In genomic region chr6:135970750-135971149, GRCh38 we compare ENCODE assay signal across 39 cellular contexts.
"Had no signal": no experiment of that assay in that cellular context is flagged by ENCODE, and none has a peak within 500 bp of the region (broad histone marks: within the 10 kb centered on the region; RNA-seq: fewer than 3 reads in every experiment).

No MANE protein-coding gene starts in this region.

- H3K4me1 Mint-ChIP-seq: activated naive CD4-positive, alpha-beta T cell treated with anti-CD3 and anti-CD28 coated beads, Interleukin-2, amount 10 ng/mL, durations not matched to agents 7 days and 5 days; activated naive CD4-positive, alpha-beta T cell treated with anti-CD3 and anti-CD28 coated beads, Interleukin-2, amount 50 U/mL, for 24 hours; activated naive CD8-positive, alpha-beta T cell treated with anti-CD3 and anti-CD28 coated beads for 36 hours; activated naive CD8-positive, alpha-beta T cell treated with anti-CD3 and anti-CD28 coated beads, Interleukin-2, amount 10 ng/mL, durations not matched to agents 7 days and 5 days; activated naive CD8-positive, alpha-beta T cell treated with anti-CD3 and anti-CD28 coated beads, Interleukin-2, amount 50 U/mL, for 24 hours; activated T-helper 17 cell treated with anti-CD3 and anti-CD28 coated beads, Interleukin-2, amount 50 U/mL, for 72 hours; central memory CD8-positive, alpha-beta T cell had no signal

- H3K36me3 Mint-ChIP-seq: activated naive CD4-positive, alpha-beta T cell treated with anti-CD3 and anti-CD28 coated beads, Interleukin-2, amount 10 ng/mL, durations not matched to agents 7 days and 5 days; activated naive CD4-positive, alpha-beta T cell treated with anti-CD3 and anti-CD28 coated beads, Interleukin-2, amount 50 U/mL, for 24 hours; activated naive CD8-positive, alpha-beta T cell; activated naive CD8-positive, alpha-beta T cell treated with anti-CD3 and anti-CD28 coated beads for 36 hours; activated naive CD8-positive, alpha-beta T cell treated with anti-CD3 and anti-CD28 coated beads, Interleukin-2, amount 10 ng/mL, durations not matched to agents 7 days and 5 days; brain had no signal

- ATAC-seq: activated naive CD4-positive, alpha-beta T cell treated with anti-CD3 and anti-CD28 coated beads, Interleukin-2, amount 50 U/mL, for 72 hours; activated naive CD8-positive, alpha-beta T cell treated with anti-CD3 and anti-CD28 coated beads, Interleukin-2, amount 50 U/mL, for 24 hours; activated T-cell treated with anti-CD3 and anti-CD28 coated beads, Interleukin-2, amount 50 U/mL, for 4 hours; activated T-cell treated with anti-CD3 and anti-CD28 coated beads, Interleukin-2, amount 50 U/mL, for 72 hours; activated T-helper 17 cell treated with anti-CD3 and anti-CD28 coated beads, Interleukin-2, amount 50 U/mL, for 72 hours; body of pancreas had no signal

- FAIRE-seq: astrocyte, bronchial epithelial cell had no signal

- DNase-seq: activated effector memory CD4-positive, alpha-beta T cell treated with anti-CD3 and anti-CD28 coated beads, Interleukin-2, amount 50 U/mL, for 16 hours; activated effector memory CD4-positive, alpha-beta T cell treated with Interleukin-2 at 50 U/mL for 16 hours; activated gamma-delta T cell; activated gamma-delta T cell treated with Interleukin-2 at 50 U/mL for 16 hours; activated naive CD4-positive, alpha-beta T cell; activated naive CD4-positive, alpha-beta T cell treated with anti-CD3 and anti-CD28 coated beads for 36 hours; activated naive CD4-positive, alpha-beta T cell treated with anti-CD3 and anti-CD28 coated beads, Interleukin-2, amount 10 ng/mL, durations not matched to agents 7 days and 5 days; activated naive CD4-positive, alpha-beta T cell treated with anti-CD3 and anti-CD28 coated beads, Interleukin-2, amount 50 U/mL, for 16 hours; activated naive CD4-positive, alpha-beta T cell treated with Interleukin-2 at 50 U/mL for 16 hours; activated naive CD8-positive, alpha-beta T cell treated with anti-CD3 and anti-CD28 coated beads for 36 hours; activated naive CD8-positive, alpha-beta T cell treated with anti-CD3 and anti-CD28 coated beads, Interleukin-2, amount 10 ng/mL, durations not matched to agents 7 days and 5 days; activated naive CD8-positive, alpha-beta T cell treated with anti-CD3 and anti-CD28 coated beads, Interleukin-2, amount 50 U/mL, for 24 hours; activated T-cell treated with anti-CD3 and anti-CD28 coated beads, Interleukin-2, amount 50 U/mL, for 1 hour; activated T-cell treated with anti-CD3 and anti-CD28 coated beads, Interleukin-2, amount 50 U/mL, for 24 hours; activated T-cell treated with anti-CD3 and anti-CD28 coated beads, Interleukin-2, amount 50 U/mL, for 4 hours; activated T-cell treated with anti-CD3 and anti-CD28 coated beads, Interleukin-2, amount 50 U/mL, for 48 hours; activated T-cell treated with anti-CD3 and anti-CD28 coated beads, Interleukin-2, amount 50 U/mL, for 72 hours; adrenal gland; amniotic stem cell; amygdala; anterior cingulate cortex; aorta; body of pancreas; brain microvascular endothelial cell; caudate nucleus; central memory CD4-positive, alpha-beta T cell; cerebellar nuclear complex had no signal

- H3K27ac Mint-ChIP-seq: activated naive CD4-positive, alpha-beta T cell treated with anti-CD3 and anti-CD28 coated beads for 36 hours; activated naive CD4-positive, alpha-beta T cell treated with anti-CD3 and anti-CD28 coated beads, Interleukin-2, amount 10 ng/mL, durations not matched to agents 7 days and 5 days; activated naive CD4-positive, alpha-beta T cell treated with anti-CD3 and anti-CD28 coated beads, Interleukin-2, amount 50 U/mL, for 24 hours; activated naive CD4-positive, alpha-beta T cell treated with anti-CD3 and anti-CD28 coated beads, Interleukin-2, amount 50 U/mL, for 72 hours; activated naive CD8-positive, alpha-beta T cell; activated naive CD8-positive, alpha-beta T cell treated with anti-CD3 and anti-CD28 coated beads for 36 hours; activated naive CD8-positive, alpha-beta T cell treated with anti-CD3 and anti-CD28 coated beads, Interleukin-2, amount 10 ng/mL, durations not matched to agents 7 days and 5 days; activated naive CD8-positive, alpha-beta T cell treated with anti-CD3 and anti-CD28 coated beads, Interleukin-2, amount 50 U/mL, for 24 hours; activated T-cell treated with anti-CD3 and anti-CD28 coated beads, Interleukin-2, amount 50 U/mL, for 24 hours; activated T-cell treated with anti-CD3 and anti-CD28 coated beads, Interleukin-2, amount 50 U/mL, for 72 hours; activated T-helper 17 cell treated with anti-CD3 and anti-CD28 coated beads, Interleukin-2, amount 50 U/mL, for 72 hours; activated T-helper 2 cell treated with anti-CD3 and anti-CD28 coated beads, Interferon-gamma antibody, Interleukin-2, Interleukin-4, amounts not matched to agents 10 μg/mL and 5 μg/mL and 100 μg/mL, durations not matched to agents 14 hours and 24 hours and 36 hours had no signal

- H3K4me3 ChIP-seq: adrenal gland, ascending aorta, body of pancreas, breast epithelium, cardiac muscle cell had no signal

- H3K27me3 ChIP-seq: adrenal gland, ascending aorta, body of pancreas, brain microvascular endothelial cell, breast epithelium, cardiac muscle cell had no signal

- H3K36me3 ChIP-seq: adrenal gland, ascending aorta, brain microvascular endothelial cell, breast epithelium, cardiac muscle cell had no signal

- H3K9me3 Mint-ChIP-seq: activated naive CD4-positive, alpha-beta T cell treated with anti-CD3 and anti-CD28 coated beads for 36 hours; activated naive CD4-positive, alpha-beta T cell treated with anti-CD3 and anti-CD28 coated beads, Interleukin-2, amount 10 ng/mL, durations not matched to agents 7 days and 5 days; activated T-cell treated with anti-CD3 and anti-CD28 coated beads, Interleukin-2, amount 50 U/mL, for 24 hours; activated T-cell treated with anti-CD3 and anti-CD28 coated beads, Interleukin-2, amount 50 U/mL, for 4 hours had no signal

- H3K4me3 Mint-ChIP-seq: activated naive CD4-positive, alpha-beta T cell treated with anti-CD3 and anti-CD28 coated beads for 36 hours; activated naive CD4-positive, alpha-beta T cell treated with anti-CD3 and anti-CD28 coated beads, Interleukin-2, amount 10 ng/mL, durations not matched to agents 7 days and 5 days; activated naive CD4-positive, alpha-beta T cell treated with anti-CD3 and anti-CD28 coated beads, Interleukin-2, amount 50 U/mL, for 24 hours; activated naive CD8-positive, alpha-beta T cell; activated naive CD8-positive, alpha-beta T cell treated with anti-CD3 and anti-CD28 coated beads for 36 hours; activated naive CD8-positive, alpha-beta T cell treated with anti-CD3 and anti-CD28 coated beads, Interleukin-2, amount 10 ng/mL, durations not matched to agents 7 days and 5 days; activated naive CD8-positive, alpha-beta T cell treated with anti-CD3 and anti-CD28 coated beads, Interleukin-2, amount 50 U/mL, for 24 hours; activated T-cell treated with anti-CD3 and anti-CD28 coated beads, Interleukin-2, amount 50 U/mL, for 24 hours; activated T-cell treated with anti-CD3 and anti-CD28 coated beads, Interleukin-2, amount 50 U/mL, for 4 hours; activated T-cell treated with anti-CD3 and anti-CD28 coated beads, Interleukin-2, amount 50 U/mL, for 72 hours; activated T-helper 17 cell treated with anti-CD3 and anti-CD28 coated beads, Interleukin-2, amount 50 U/mL, for 72 hours; brain; central memory CD8-positive, alpha-beta T cell had no signal

- H3K27me3 Mint-ChIP-seq: activated naive CD4-positive, alpha-beta T cell treated with anti-CD3 and anti-CD28 coated beads, Interleukin-2, amount 10 ng/mL, durations not matched to agents 7 days and 5 days; activated naive CD4-positive, alpha-beta T cell treated with anti-CD3 and anti-CD28 coated beads, Interleukin-2, amount 50 U/mL, for 24 hours; activated naive CD8-positive, alpha-beta T cell; activated naive CD8-positive, alpha-beta T cell treated with anti-CD3 and anti-CD28 coated beads for 36 hours; activated naive CD8-positive, alpha-beta T cell treated with anti-CD3 and anti-CD28 coated beads, Interleukin-2, amount 50 U/mL, for 24 hours; activated T-cell treated with anti-CD3 and anti-CD28 coated beads, Interleukin-2, amount 50 U/mL, for 24 hours had no signal

- H3K9me3 ChIP-seq: adrenal gland, ascending aorta, body of pancreas, breast epithelium had no signal

- H3K4me1 ChIP-seq: adrenal gland, ascending aorta, body of pancreas, breast epithelium had no signal

- H3K27ac ChIP-seq: adrenal gland, ascending aorta, body of pancreas, brain microvascular endothelial cell, breast epithelium, cardiac muscle cell had no signal
